Comparison of ENCODE assay signal across 8 cellular contexts in genomic region chr6:129936329-129937165, GRCh38.
DNase-seq lines count a peak whose midpoint lies in the region; ATAC-seq and TF ChIP-seq lines count a peak whose summit lies in the region.

No MANE protein-coding gene starts in this region.

- POLR2A ChIA-PET in SK-N-SH (lab: Yijun Ruan, JAX) = no interaction called here

- H3K27ac ChIP-seq in SK-N-SH (ENCODE audit: low read depth in 2 of 2, low read length in 1 of 2) (no peak overlapping the region), body of pancreas (no peak overlapping the region), aorta (ENCODE audit: low read depth in 1 of 2, low read length in 2 of 2) (no peak overlapping the region)

- H3K4me2 ChIP-seq in SK-N-SH = no peak overlapping the region

- peak; percentile 79 for TF ChIP-seq CTCF in SK-N-SH (IDR thresholded peaks at IDR 0.05)
- peak in 6 of 7 experiments; percentile 23 to 34 (median 30) for TF ChIP-seq CTCF in body of pancreas (IDR thresholded peaks at IDR 0.05)

- H3K4me1 ChIP-seq in SK-N-SH (ENCODE audit: control insufficient read depth in 1 of 2, insufficient read depth in 2 of 2, low read depth in 1 of 2, low read length in 1 of 2) (no peaks in the 10 kb centered on the region), body of pancreas (no peaks in the 10 kb centered on the region), aorta (ENCODE audit: control insufficient read depth in 1 of 2, insufficient read depth in 2 of 2, low read length in 2 of 2) (no peaks in the 10 kb centered on the region)

- H4K20me1 ChIP-seq in SK-N-SH (ENCODE audit: insufficient read depth) = no peaks in the 10 kb centered on the region

- TF ChIP-seq EP300 in SK-N-SH (IDR thresholded peaks at IDR 0.05; ENCODE audit: borderline replicate concordance in 1 of 2, low read depth in 1 of 2, low read length in 1 of 2) = no peak

- peak; percentile 59 for TF ChIP-seq RAD21 in SK-N-SH (IDR thresholded peaks at IDR 0.05; ENCODE audit: low read length)

- peak overlapping the region; percentile 77; the same call in 1 of the 2 replicates for H2AFZ ChIP-seq in SK-N-SH (ENCODE audit: low read depth)

- 17% methylated on average over 7 of the region's 7 CpGs for WGBS in SK-N-SH (ENCODE audit: low lambda C conversion rate)
- WGBS in body of pancreas, 2 donors = 14 to 15% methylated on average over 7 of the region's 7 CpGs
- WGBS in aorta, 2 donors = 14 to 15% methylated on average over 7 of the region's 7 CpGs

- H3K36me3 ChIP-seq in SK-N-SH (replicated peaks in 1 of 2; ENCODE audit: control insufficient read depth in 1 of 2, insufficient read depth in 2 of 2, low read length in 1 of 2) = no peaks in the 10 kb centered on the region
- no peaks in the 10 kb centered on the region for H3K36me3 ChIP-seq in body of pancreas (replicated peaks in 1 of 2; ENCODE audit: insufficient read depth in 1 of 2, low read depth in 2 of 2)
- H3K36me3 ChIP-seq in aorta (ENCODE audit: control insufficient read depth in 1 of 2, insufficient read depth in 2 of 2, low read length in 1 of 2) = no peaks in the 10 kb centered on the region

- no peaks in the 10 kb centered on the region for H3K9me2 ChIP-seq in SK-N-SH

- no peak for TF ChIP-seq POLR2A in body of pancreas (IDR thresholded peaks at IDR 0.05)

- H3K9me3 ChIP-seq in SK-N-SH = no peaks in the 10 kb centered on the region
- no peaks in the 10 kb centered on the region for H3K9me3 ChIP-seq in body of pancreas
- H3K9me3 ChIP-seq in aorta (ENCODE audit: control insufficient read depth, low read length) = no peaks in the 10 kb centered on the region

- H3F3A ChIP-seq in SK-N-SH (replicated peaks; ENCODE audit: insufficient read depth) = peaks cover 8% of the 10 kb centered on the region

- intact Hi-C loops in body of pancreas (cut with DNase I) (no loop called here), aorta (cut with DNase I) (no loop called here)

- H3K27me3 ChIP-seq in SK-N-SH (ENCODE audit: insufficient read depth) = no peaks in the 10 kb centered on the region
- H3K27me3 ChIP-seq in body of pancreas = no peaks in the 10 kb centered on the region
- peaks cover 0 to 2% of the 10 kb centered on the region in 2 donors for H3K27me3 ChIP-seq in aorta (ENCODE audit: control insufficient read depth in 1 of 2, insufficient read depth in 2 of 2, low read length in 1 of 2)

- H3K9ac ChIP-seq in SK-N-SH = no peak overlapping the region

- CTCF ChIA-PET in SK-N-SH (lab: Yijun Ruan, JAX) = interaction anchor here (0.7 to 1.1 kb wide), 14 partner anchors 9 to 338 kb away, joined by 3 to 10 read pairs (median 4); no protein-coding TSS in a partner anchor

- ATAC-seq in GM19438 (IDR thresholded peaks at IDR 0.05; ENCODE audit: low read depth, unreplicated experiment) (peak; percentile 88), body of pancreas (peak; percentile 38), aorta (ENCODE audit: low FRiP score) (no peak)

- H3K79me2 ChIP-seq in SK-N-SH (ENCODE audit: insufficient read depth) = no peaks in the 10 kb centered on the region

- DNase-seq in DMS153 (lab: John Stamatoyannopoulos, UW) = peak; percentile 22
- peak; percentile 9 for DNase-seq in Jurkat, Clone E6-1 (ENCODE audit: low read depth, low spot score)
- DNase-seq in SK-N-SH = no peak
- DNase-seq in body of pancreas = peak; percentile 23 to 60 (median 37)
- peak; percentile 69 for DNase-seq in kidney tubule cell (ENCODE audit: low spot score)
- DNase-seq in stimulated activated CD8-positive, alpha-beta memory T cell treated with anti-CD3 and anti-CD28 coated beads, Interleukin-2, amount 100 ng/mL, for 48 hours (ENCODE audit: low read depth in 2 of 2) = peak; percentile 8 to 9
- DNase-seq in aorta = no peak

- H3K4me3 ChIP-seq in Jurkat, Clone E6-1 (ENCODE audit: low read length) = no peak overlapping the region
- H3K4me3 ChIP-seq in SK-N-SH (ENCODE audit: low read depth in 2 of 2, low read length in 1 of 2) (peak overlapping the region in 1 of 2 experiments; percentile 27; a peak in 1 of 4 replicates), body of pancreas (no peak overlapping the region), aorta (ENCODE audit: low read length in 2 of 2) (no peak overlapping the region)

TF ChIP-seq in SK-N-SH, 30 proteins besides CTCF, POLR2A, EP300 and RAD21:
- no peak for TF ChIP-seq JUND (IDR thresholded peaks at IDR 0.05)
- peak; percentile 57 for TF ChIP-seq SMC3 (IDR thresholded peaks at IDR 0.05; ENCODE audit: low read depth, low read length)
- 0 out of 2 replicates have a peak, but pooled peaks have one; percentile 39 for TF ChIP-seq MAX (IDR thresholded peaks at IDR 0.05; ENCODE audit: low read depth)
- no peak for TF ChIP-seq RCOR1 (IDR thresholded peaks at IDR 0.05; ENCODE audit: low read length)
- no peak for TF ChIP-seq RXRA (IDR thresholded peaks at IDR 0.05; ENCODE audit: borderline replicate concordance, low read depth)
- no peak for TF ChIP-seq NRF1 (IDR thresholded peaks at IDR 0.05; ENCODE audit: low read depth, low read length)
- TF ChIP-seq NFIC (IDR thresholded peaks at IDR 0.05; ENCODE audit: borderline replicate concordance) = peak; percentile 24; the same call in 1 of the 2 replicates
- no peak for TF ChIP-seq USF1 (IDR thresholded peaks at IDR 0.05; ENCODE audit: borderline replicate concordance, low read depth)
TF ChIP-seq in SK-N-SH: peak in this region for 3.

Comparison
In these comparisons a context has a peak if more than half of its experiments do, and no peak if none do; other contexts are left out.
1. DNase-seq: peak in DMS153 (single experiment), Jurkat, Clone E6-1 (single experiment), body of pancreas (4 of 4), kidney tubule cell (single experiment) and stimulated activated CD8-positive, alpha-beta memory T cell treated with anti-CD3 and anti-CD28 coated beads, Interleukin-2, amount 100 ng/mL, for 48 hours (2 of 2); none in SK-N-SH (single experiment) and aorta (0 of 2).